14 cellular contexts compared by ENCODE assay signal in the genomic region with DNA sequence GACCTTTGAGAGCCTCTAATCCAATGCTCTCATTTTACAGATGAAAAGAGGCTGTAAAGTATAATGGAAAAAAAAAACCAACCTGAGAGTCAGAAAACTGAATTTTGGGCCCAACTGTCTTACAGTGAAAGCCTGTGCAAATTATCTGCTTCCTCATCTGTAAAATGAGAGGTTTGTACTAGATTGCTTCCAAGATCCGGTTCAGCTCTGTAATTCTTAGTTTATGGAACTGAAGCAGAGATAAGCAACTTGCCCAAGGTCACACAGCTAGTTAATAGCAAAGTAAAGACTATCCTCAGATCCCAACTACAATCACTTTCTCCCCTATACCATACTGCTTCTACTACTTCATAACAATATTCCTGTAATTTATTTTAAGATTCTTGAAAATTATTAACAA. TPM values are rescaled to one million over a fixed set of nuclear protein-coding genes. Genes with fewer than 3 reads are reported as not detected.
DNase-seq lines count a peak whose midpoint lies in the region; ATAC-seq and TF ChIP-seq lines count a peak whose summit lies in the region.
"Had no signal": no experiment of that assay in that cellular context is flagged by ENCODE, and none has a peak within 500 bp of the region (broad histone marks: within the 10 kb centered on the region; RNA-seq: fewer than 3 reads in every experiment).

No MANE protein-coding gene starts in this region.

- no peak overlapping the region for H4K8ac ChIP-seq in H9 (replicated peaks; ENCODE audit: insufficient read length, low read depth, low read length)

- no peak overlapping the region for H2BK5ac ChIP-seq in H9 (ENCODE audit: insufficient read length, low read length)

- POLR2A ChIA-PET in SK-N-SH (lab: Yijun Ruan, JAX), result no interaction called here

- no peak for ATAC-seq in HG02588 (IDR thresholded peaks at IDR 0.05; ENCODE audit: unreplicated experiment)
- ATAC-seq: stimulated activated effector memory CD8-positive, alpha-beta T cell treated with anti-CD3 and anti-CD28 coated beads, Interleukin-12 subunit alpha, Interleukin-12 subunit beta, amount 100 ng/mL, for 72 hours had no signal

- H3K27ac Mint-ChIP-seq in H9, result peak overlapping the region; percentile 9 to 41 (median 27); a peak in 3 of 7 replicates
- H3K27ac Mint-ChIP-seq: progenitor cell of endocrine pancreas; stimulated activated effector memory CD8-positive, alpha-beta T cell treated with anti-CD3 and anti-CD28 coated beads, Interleukin-12 subunit alpha, Interleukin-12 subunit beta, amount 100 ng/mL, for 72 hours had no signal

- H3K4me1 ChIP-seq in H9 (ENCODE audit: insufficient read depth, low read length) (no peaks in the 10 kb centered on the region), SK-N-SH (ENCODE audit: control insufficient read depth in 1 of 2, insufficient read depth in 2 of 2, low read depth in 1 of 2, low read length in 1 of 2) (peaks cover 4 to 22% of the 10 kb centered on the region in 2 experiments; a peak in 3 of 4 replicates)

- no peaks in the 10 kb centered on the region for H3K27me3 Mint-ChIP-seq in H9 (ENCODE audit: low read depth)
- H3K27me3 Mint-ChIP-seq: progenitor cell of endocrine pancreas had no signal

- H3K9ac ChIP-seq in H9 (ENCODE audit: extremely low read depth, insufficient read length, low read length) (no peak overlapping the region), SK-N-SH (no peak overlapping the region)
- H3K9ac ChIP-seq: GM23248 had no signal

- peaks cover 5% of the 10 kb centered on the region for H3F3A ChIP-seq in SK-N-SH (replicated peaks; ENCODE audit: insufficient read depth)

- no peak overlapping the region for H3K14ac ChIP-seq in H9 (ENCODE audit: insufficient read depth, low read length)

- H3K79me1 ChIP-seq in H9 (ENCODE audit: insufficient read depth, low read depth, low read length, poor library complexity, severe bottlenecking), result peaks cover 5% of the 10 kb centered on the region

- no peak overlapping the region for H4K91ac ChIP-seq in H9 (ENCODE audit: insufficient read length, low read depth, low read length)

- H3K4me3 ChIP-seq in SK-N-SH (ENCODE audit: low read depth in 2 of 2, low read length in 1 of 2) (no peak overlapping the region), fibroblast of villous mesenchyme (ENCODE audit: low read depth, low read length) (no peak overlapping the region)
- H3K4me3 ChIP-seq: GM23248, lung had no signal

- H3K36me3 Mint-ChIP-seq in H9 (ENCODE audit: insufficient read depth in 1 of 3, low read depth in 3 of 3), result peaks cover 1 to 13% (median 2%) of the 10 kb centered on the region in 3 experiments; a peak in 6 of 7 replicates
- H3K36me3 Mint-ChIP-seq: stimulated activated effector memory CD8-positive, alpha-beta T cell treated with anti-CD3 and anti-CD28 coated beads, Interleukin-12 subunit alpha, Interleukin-12 subunit beta, amount 100 ng/mL, for 72 hours had no signal

- H2AK5ac ChIP-seq in H9 (ENCODE audit: insufficient read length, low read length), result no peak overlapping the region

- H3K9me3 ChIP-seq in H9 (ENCODE audit: control insufficient read depth, low read depth, low read length) (no peaks in the 10 kb centered on the region), SK-N-SH (no peaks in the 10 kb centered on the region)

- TF ChIP-seq RAD21 in SK-N-SH (IDR thresholded peaks at IDR 0.05; ENCODE audit: low read length), result no peak

- H2AFZ ChIP-seq in H9 (ENCODE audit: low read length) (no peak overlapping the region), SK-N-SH (ENCODE audit: low read depth) (no peak overlapping the region)
- H2AFZ ChIP-seq: GM23248 had no signal

- H2BK12ac ChIP-seq in H9 (ENCODE audit: insufficient read length, low read depth, low read length), result no peak overlapping the region

- H4K20me1 ChIP-seq in H9 (ENCODE audit: control insufficient read depth, insufficient read depth, insufficient read length) (no peaks in the 10 kb centered on the region), SK-N-SH (ENCODE audit: insufficient read depth) (peaks cover 90% of the 10 kb centered on the region)

- H3K23me2 ChIP-seq in H9 (ENCODE audit: insufficient read length, low read depth, low read length, poor library complexity, severe bottlenecking), result peaks cover 3% of the 10 kb centered on the region

- DNase-seq in H9, result no peak
- DNase-seq in SK-N-SH, result no peak
- peak; percentile 43 for DNase-seq in fibroblast of villous mesenchyme (ENCODE audit: low read depth)
- DNase-seq in activated CD4-positive, CD25-positive, alpha-beta regulatory T cell (lab: John Stamatoyannopoulos, UW), result no peak
- no peak for DNase-seq in NCI-H2196 (lab: John Stamatoyannopoulos, UW; ENCODE audit: unreplicated experiment)
- no peak for DNase-seq in stimulated activated naive CD4-positive, alpha-beta T cell treated with Interleukin-2 at 50 U/mL for 16 hours (lab: John Stamatoyannopoulos, UW)
- DNase-seq: CD8-positive, alpha-beta memory T cell; RPMI8226 had no signal

- TF ChIP-seq CTCF in C4-2B (conservative IDR thresholded peaks at IDR 0.05) (no peak), H9 (conservative IDR thresholded peaks at IDR 0.05) (no peak), SK-N-SH (IDR thresholded peaks at IDR 0.05) (no peak), fibroblast of villous mesenchyme (IDR thresholded peaks at IDR 0.05; ENCODE audit: insufficient read depth, low read depth, low read length) (no peak)

- no peak overlapping the region for H3K18ac ChIP-seq in H9 (ENCODE audit: insufficient read length, low read depth, low read length)

- H3K79me2 ChIP-seq in H9 (ENCODE audit: insufficient read depth, low read length) (peaks cover 66% of the 10 kb centered on the region), SK-N-SH (ENCODE audit: insufficient read depth) (peaks cover 100% of the 10 kb centered on the region)

- H3K4me2 ChIP-seq in H9 (ENCODE audit: insufficient read depth, insufficient read length, low read length), result no peak overlapping the region
- peak overlapping the region; percentile 31; the same call in 1 of the 2 replicates for H3K4me2 ChIP-seq in SK-N-SH

- no peak overlapping the region for H3T11ph ChIP-seq in H9 (ENCODE audit: low read length)

- H3K27me3 ChIP-seq in H9 (ENCODE audit: insufficient read depth, low read length) (no peaks in the 10 kb centered on the region), SK-N-SH (ENCODE audit: insufficient read depth) (no peaks in the 10 kb centered on the region)

- H3K4me3 Mint-ChIP-seq in H9, result no peak overlapping the region
- H3K4me3 Mint-ChIP-seq: stimulated activated effector memory CD8-positive, alpha-beta T cell treated with anti-CD3 and anti-CD28 coated beads, Interleukin-12 subunit alpha, Interleukin-12 subunit beta, amount 100 ng/mL, for 72 hours had no signal

- no CpG with 5 or more reads among the region's 1 CpG for WGBS in H9 (ENCODE audit: extremely low coverage, insufficient read length, low lambda C conversion rate)
- 28% methylated on average over 1 of the region's 1 CpG for WGBS in SK-N-SH (ENCODE audit: low lambda C conversion rate)

- no peak overlapping the region for H2BK20ac ChIP-seq in H9 (ENCODE audit: low read depth, low read length, poor library complexity, severe bottlenecking)

- peaks cover 35 to 37% of the 10 kb centered on the region in 2 experiments for H3K4me1 Mint-ChIP-seq in H9

- H2BK15ac ChIP-seq in H9 (ENCODE audit: low read depth, low read length), result no peak overlapping the region

- H3K27ac ChIP-seq in C4-2B (peak overlapping the region; percentile 100), H9 (ENCODE audit: insufficient read length, low read depth, low read length) (no peak overlapping the region), SK-N-SH (ENCODE audit: low read depth in 2 of 2, low read length in 1 of 2) (peak overlapping the region in 1 of 2 experiments; percentile 16; a peak in 1 of 4 replicates)
- H3K27ac ChIP-seq: GM23248 had no signal

- CTCF ChIA-PET in SK-N-SH (lab: Yijun Ruan, JAX), result interaction anchor here (0.6 to 2.6 kb wide), 4 partner anchors 13 to 1855 kb away, joined by 3 to 12 read pairs (median 4); a partner anchor contains a TSS

- H3K9me2 ChIP-seq in SK-N-SH, result no peaks in the 10 kb centered on the region

- no peak overlapping the region for H4K5ac ChIP-seq in H9 (ENCODE audit: insufficient read length, low read depth, low read length)

- no peak overlapping the region for H3K56ac ChIP-seq in H9 (ENCODE audit: insufficient read length, low read depth, low read length)

- H3K36me3 ChIP-seq in SK-N-SH (replicated peaks in 1 of 2; ENCODE audit: control insufficient read depth in 1 of 2, insufficient read depth in 2 of 2, low read length in 1 of 2), result peaks cover 0 to 3% of the 10 kb centered on the region in 2 experiments

- H3K23ac ChIP-seq in H9 (ENCODE audit: insufficient read length, low read depth, low read length), result no peak overlapping the region

- H3K4ac ChIP-seq in H9 (ENCODE audit: low read depth, low read length), result no peak overlapping the region

- H2BK120ac ChIP-seq in H9 (ENCODE audit: low read depth, low read length, poor library complexity, severe bottlenecking), result no peak overlapping the region

- H3K9me3 Mint-ChIP-seq in H9, result no peaks in the 10 kb centered on the region; a peak in 2 of 5 replicates
- H3K9me3 Mint-ChIP-seq: CD8-positive, alpha-beta memory T cell; stimulated activated effector memory CD8-positive, alpha-beta T cell treated with anti-CD3 and anti-CD28 coated beads, Interleukin-12 subunit alpha, Interleukin-12 subunit beta, amount 100 ng/mL, for 72 hours had no signal

- no peak for TF ChIP-seq EP300 in SK-N-SH (IDR thresholded peaks at IDR 0.05; ENCODE audit: borderline replicate concordance in 1 of 2, low read depth in 1 of 2, low read length in 1 of 2)

TF ChIP-seq in SK-N-SH, 30 proteins besides CTCF, POLR2A, EP300 and RAD21 (continues in another document):
- TF ChIP-seq, protein P1, sequence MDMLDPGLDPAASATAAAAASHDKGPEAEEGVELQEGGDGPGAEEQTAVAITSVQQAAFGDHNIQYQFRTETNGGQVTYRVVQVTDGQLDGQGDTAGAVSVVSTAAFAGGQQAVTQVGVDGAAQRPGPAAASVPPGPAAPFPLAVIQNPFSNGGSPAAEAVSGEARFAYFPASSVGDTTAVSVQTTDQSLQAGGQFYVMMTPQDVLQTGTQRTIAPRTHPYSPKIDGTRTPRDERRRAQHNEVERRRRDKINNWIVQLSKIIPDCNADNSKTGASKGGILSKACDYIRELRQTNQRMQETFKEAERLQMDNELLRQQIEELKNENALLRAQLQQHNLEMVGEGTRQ (IDR thresholded peaks at IDR 0.05; ENCODE audit: borderline replicate concordance, low read depth, low read length), result no peak
- no peak for TF ChIP-seq FOXM1 (IDR thresholded peaks at IDR 0.05; ENCODE audit: low read depth)

RNA-seq across cellular contexts. Expression of a gene that starts 6.3 kb away (rescaled TPM):
- 112 TPM in 2 replicates for total RNA-seq in H9 (2021)
- polyA plus RNA-seq in SK-N-SH (2012; rRNA removed), result 4.4 and 4.8 TPM in 2 replicates
- 6.7 and 9.0 TPM in 2 replicates for polyA plus RNA-seq in SK-N-SH (2012; cell fraction: cytosol; rRNA removed)
- polyA plus RNA-seq in SK-N-SH (2012; cell fraction: nucleus; rRNA removed), result 3.4 and 5.2 TPM in 2 replicates
- total RNA-seq in fibroblast of villous mesenchyme, result 13.2 and 17.3 TPM in 2 replicates
